8 cellular contexts compared by ENCODE assay signal in the genomic region with DNA sequence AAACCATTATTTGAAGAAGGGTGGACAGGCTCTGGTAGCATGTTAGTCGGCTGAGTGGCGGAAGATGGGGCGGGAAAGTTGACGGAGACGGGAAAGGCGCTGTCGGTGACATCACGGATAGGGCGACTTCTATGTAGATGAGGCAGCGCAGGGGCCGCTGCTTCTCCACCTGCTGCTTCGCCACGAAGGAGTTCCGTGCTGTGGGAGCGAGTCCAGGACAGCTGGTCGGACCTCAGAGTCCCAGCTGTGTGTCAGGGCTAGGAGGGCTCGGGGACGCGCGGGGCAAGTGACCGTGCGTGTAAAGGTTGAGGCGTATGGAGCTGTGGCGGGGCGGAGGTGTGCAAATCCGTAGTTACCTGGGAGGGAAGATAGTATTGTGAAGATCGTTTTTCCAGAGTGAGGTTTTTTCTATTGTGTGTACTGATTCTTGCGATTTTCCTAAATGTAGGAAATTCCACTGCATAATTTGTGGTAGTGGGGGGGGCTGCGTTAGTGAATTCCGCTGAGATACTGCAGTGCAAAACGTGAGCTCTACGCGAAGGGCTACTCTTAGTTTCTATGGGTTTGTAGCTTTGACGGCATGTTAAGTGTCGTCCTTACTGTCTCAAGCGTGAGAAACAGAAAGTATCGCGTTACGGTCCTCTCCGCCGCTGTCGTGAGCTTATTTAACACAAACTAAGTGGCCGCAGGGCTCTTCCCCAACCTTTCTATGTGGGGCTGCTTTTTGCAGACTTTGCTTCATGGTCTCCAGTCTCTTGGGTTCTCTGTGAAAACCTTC.
DNase-seq lines count a peak whose midpoint lies in the region; ATAC-seq and TF ChIP-seq lines count a peak whose summit lies in the region.

No MANE protein-coding gene starts in this region.

- 1% methylated on average over 43 of the region's 43 CpGs for whole genome bisulfite sequencing in lung, 2 donors

- H3K27me3 ChIP-seq in HAP-1 (ENCODE audit: low read depth) (no peaks in the 10 kb centered on the region), lung (ENCODE audit: control insufficient read depth, insufficient read depth) (no peaks in the 10 kb centered on the region)

- H3K9me3 ChIP-seq in HAP-1: no peaks in the 10 kb centered on the region
- no peaks in the 10 kb centered on the region for H3K9me3 ChIP-seq in lung (ENCODE audit: control insufficient read depth in 2 of 2, insufficient read depth in 1 of 2, low read length in 1 of 2)

- H3K4me3 ChIP-seq in HAP-1 (peak overlapping the region; percentile 3; the same call in 1 of the 2 replicates), lung (peak overlapping the region; percentile 34)

- DNase-seq in ELF-1 (ENCODE audit: low read depth, low spot score): peak; percentile 96
- DNase-seq in HAP-1 (ENCODE audit: low spot score in 2 of 2): no peak
- DNase-seq in NCI-H2081 treated with DMSO at 0.1 percent for 48 hours (lab: John Stamatoyannopoulos, UW): peak; percentile 86
- DNase-seq in activated CD4-positive, alpha-beta T cell treated with anti-CD3 and anti-CD28 coated beads, Interleukin-2, amount 50 U/mL, for 24 hours (ENCODE audit: low read depth in 1 of 2, low spot score in 1 of 2): peak; percentile 46 to 66
- peak; percentile 85 for DNase-seq in ecto neural progenitor cell (ENCODE audit: low spot score)
- DNase-seq in lung (ENCODE audit: low spot score): peak; percentile 65
- DNase-seq in stimulated activated CD8-positive, alpha-beta memory T cell treated with anti-CD3 and anti-CD28 coated beads, Interleukin-12 subunit alpha, Interleukin-12 subunit beta, amount 100 ng/mL, for 1 hour (ENCODE audit: low read depth): peak; percentile 27
- no peak for DNase-seq in AML-193 (lab: John Stamatoyannopoulos, UW)

- no peak for TF ChIP-seq CTCF in lung (IDR thresholded peaks at IDR 0.05; ENCODE audit: control extremely low read depth, extremely low read depth)

- no peaks in the 10 kb centered on the region for H3K36me3 ChIP-seq in HAP-1 (replicated peaks)
- no peaks in the 10 kb centered on the region for H3K36me3 ChIP-seq in lung (ENCODE audit: control insufficient read depth in 2 of 2, insufficient read depth in 2 of 2, low read length in 2 of 2)

- H3K27ac ChIP-seq in lung (ENCODE audit: low read depth in 1 of 2, low read length in 1 of 2): peak overlapping the region in 1 of 2 donors; percentile 89

- peak; percentile 75 for ATAC-seq in lung (ENCODE audit: insufficient read depth, low FRiP score)

- in situ Hi-C loops in HAP-1 (cut with MboI; ENCODE audit: low sequenced_read_pairs): no loop called here

- H3K4me1 ChIP-seq in HAP-1 (peaks cover 4% of the 10 kb centered on the region), lung (ENCODE audit: control insufficient read depth in 2 of 2, insufficient read depth in 2 of 2, low read length in 2 of 2) (peaks cover 0 to 2% of the 10 kb centered on the region in 2 donors)

Comparison
In these comparisons a context has a peak if more than half of its experiments do, and no peak if none do; other contexts are left out.
1. DNase-seq: peak in ELF-1 (single experiment), NCI-H2081 treated with DMSO at 0.1 percent for 48 hours (single experiment), activated CD4-positive, alpha-beta T cell treated with anti-CD3 and anti-CD28 coated beads, Interleukin-2, amount 50 U/mL, for 24 hours (2 of 2), ecto neural progenitor cell (single experiment), lung (single experiment) and stimulated activated CD8-positive, alpha-beta memory T cell treated with anti-CD3 and anti-CD28 coated beads, Interleukin-12 subunit alpha, Interleukin-12 subunit beta, amount 100 ng/mL, for 1 hour (single experiment); none in HAP-1 (0 of 2) and AML-193 (0 of 2).